Comparison of ENCODE assay signal across 9 cellular contexts in the genomic region with DNA sequence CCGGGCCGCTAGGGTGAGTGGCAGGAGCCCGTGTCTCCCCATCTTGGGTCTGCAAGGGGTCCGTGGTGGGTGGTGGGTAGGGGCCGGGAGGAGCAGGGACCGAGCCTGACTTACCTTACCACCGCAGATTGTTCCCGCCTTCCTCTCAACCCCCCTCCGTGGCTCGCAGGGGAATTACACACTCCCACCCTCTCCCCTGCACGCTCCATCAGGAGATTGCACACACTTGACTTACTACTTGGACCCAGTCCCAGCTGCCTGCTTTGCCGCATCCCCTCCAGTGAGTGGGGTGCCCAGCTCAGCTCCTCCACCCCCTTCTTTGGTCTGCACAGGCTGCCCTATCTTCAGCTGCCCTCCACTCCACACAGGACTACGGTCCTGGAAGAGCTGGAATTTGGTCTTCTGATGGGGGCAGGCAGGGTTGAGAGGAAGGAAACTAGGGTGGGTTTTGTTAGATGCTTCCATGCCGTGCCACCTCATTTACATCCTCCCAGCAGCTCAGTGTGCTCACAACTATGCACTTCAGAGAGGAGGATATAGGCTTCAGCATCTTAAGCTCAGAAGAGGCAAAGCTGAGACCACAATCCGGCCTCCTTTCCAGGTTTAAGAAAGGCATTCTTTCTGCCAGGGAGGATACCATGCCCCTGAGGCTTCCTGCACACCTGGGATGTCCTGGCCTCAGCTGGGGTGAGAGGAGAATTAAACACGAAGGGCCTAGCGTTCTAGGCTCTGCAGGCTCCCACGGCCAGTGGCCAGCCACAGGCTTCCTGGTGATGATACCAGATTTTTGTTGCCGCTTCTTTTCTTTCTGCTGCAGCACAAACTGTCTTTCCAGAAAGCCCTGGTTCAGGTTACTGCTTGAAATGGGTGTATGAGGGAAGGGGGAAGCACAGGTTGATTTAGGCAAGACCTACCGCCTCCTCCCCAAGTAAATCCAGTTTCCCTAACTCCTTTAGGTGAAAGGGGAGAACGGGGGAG. TPM values are rescaled to one million over a fixed set of nuclear protein-coding genes. Genes with fewer than 3 reads are reported as not detected.
DNase-seq lines count a peak whose midpoint lies in the region; ATAC-seq, FAIRE-seq and TF ChIP-seq lines count a peak whose summit lies in the region.
"Had no signal": no experiment of that assay in that cellular context is flagged by ENCODE, and none has a peak within 500 bp of the region (broad histone marks: within the 10 kb centered on the region; RNA-seq: fewer than 3 reads in every experiment).

No MANE protein-coding gene starts in this region.

- H3K79me2 ChIP-seq in keratinocyte (ENCODE audit: control insufficient read depth, insufficient read depth, low read length), result no peaks in the 10 kb centered on the region

- H3K4me3 ChIP-seq in keratinocyte (ENCODE audit: control insufficient read depth in 2 of 3, extremely low read depth in 1 of 3, insufficient read depth in 2 of 3, low read depth in 1 of 3, low read length in 3 of 3) (peak overlapping the region in 2 of 3 experiments; percentile 3 to 51), thymus (ENCODE audit: low read length) (peak overlapping the region; percentile 75), foreskin fibroblast (ENCODE audit: low read depth in 1 of 2, low read length in 2 of 2) (peak overlapping the region in 1 of 2 donors; percentile 59)

- DNase-seq in activated CD8-positive, alpha-beta memory T cell treated with anti-CD3 and anti-CD28 coated beads, Interleukin-2, amount 10 ng/mL, durations not matched to agents 7 days and 5 days, result no peak
- DNase-seq in activated CD8-positive, alpha-beta memory T cell treated with anti-CD3 and anti-CD28 coated beads, Interleukin-2, amount 50 U/mL, for 4 hours, result no peak
- no peak for DNase-seq in activated T-cell treated with anti-CD3 and anti-CD28 coated beads, Interleukin-2, amount 50 U/mL, for 24 hours
- DNase-seq in keratinocyte (ENCODE audit: low read depth, low spot score) (no peak), SKM-1 treated with dmso at 0.1 percent for 144 hours (lab: John Stamatoyannopoulos, UW; ENCODE audit: unreplicated experiment) (no peak), foreskin fibroblast (no peak), NCI-H774 (lab: John Stamatoyannopoulos, UW) (no peak)

- dilution Hi-C loops in keratinocyte (cut with MboI; ENCODE audit: extremely low pct_ligation_motif_present, low sequenced_read_pairs), result no loop called here

- peak overlapping the region; percentile 68 for H3K4me3 Mint-ChIP-seq in activated CD8-positive, alpha-beta memory T cell treated with anti-CD3 and anti-CD28 coated beads, Interleukin-2, amount 10 ng/mL, durations not matched to agents 7 days and 5 days
- H3K4me3 Mint-ChIP-seq in activated T-cell treated with anti-CD3 and anti-CD28 coated beads, Interleukin-2, amount 50 U/mL, for 24 hours, result peak overlapping the region; percentile 77

- WGBS in thymus, result 47% methylated on average over 21 of the region's 21 CpGs

- TF ChIP-seq CTCF in keratinocyte (optimal IDR thresholded peaks at IDR 0.05 in 1 of 3, IDR thresholded peaks at IDR 0.05 in 1 of 3, conservative IDR thresholded peaks at IDR 0.05 in 1 of 3; ENCODE audit: extremely low read depth in 1 of 3, insufficient read depth in 2 of 3, low read length in 3 of 3) (no peak), foreskin fibroblast (IDR thresholded peaks at IDR 0.05; ENCODE audit: low read depth, low read length) (no peak)

- CTCF ChIA-PET in activated CD8-positive, alpha-beta memory T cell treated with anti-CD3 and anti-CD28 coated beads, Interleukin-2, amount 10 ng/mL, durations not matched to agents 7 days and 5 days (lab: Charles Lee), result interaction anchor here (1.1 to 18.2 kb wide), 9 partner anchors 10 to 284 kb away, joined by 3 to 415 read pairs (median 31); partner anchors contain the start of genes LAMTOR5 and RBM15

- peak overlapping the region; percentile 49 for H3K27ac Mint-ChIP-seq in activated CD8-positive, alpha-beta memory T cell treated with anti-CD3 and anti-CD28 coated beads, Interleukin-2, amount 10 ng/mL, durations not matched to agents 7 days and 5 days
- peak overlapping the region; percentile 69 for H3K27ac Mint-ChIP-seq in activated T-cell treated with anti-CD3 and anti-CD28 coated beads, Interleukin-2, amount 50 U/mL, for 24 hours

- H3K9me1 ChIP-seq in keratinocyte (ENCODE audit: control insufficient read depth, extremely low read depth, insufficient read depth, low read length), result no peaks in the 10 kb centered on the region

- H3K27ac ChIP-seq in keratinocyte (ENCODE audit: control insufficient read depth, insufficient read depth, low read length), result no peak overlapping the region
- H3K27ac ChIP-seq in thymus (ENCODE audit: low read depth), result no peak overlapping the region
- H3K27ac ChIP-seq: KMS-11 had no signal

- H4K20me1 ChIP-seq in keratinocyte (ENCODE audit: control insufficient read depth, extremely low read depth, insufficient read depth, low read length), result no peaks in the 10 kb centered on the region

- peaks cover 57% of the 10 kb centered on the region for H3K4me1 Mint-ChIP-seq in activated CD8-positive, alpha-beta memory T cell treated with anti-CD3 and anti-CD28 coated beads, Interleukin-2, amount 10 ng/mL, durations not matched to agents 7 days and 5 days
- peaks cover 74% of the 10 kb centered on the region for H3K4me1 Mint-ChIP-seq in activated T-cell treated with anti-CD3 and anti-CD28 coated beads, Interleukin-2, amount 50 U/mL, for 24 hours (ENCODE audit: low read depth)

- H3K36me3 ChIP-seq in keratinocyte (ENCODE audit: control insufficient read depth in 2 of 2, extremely low read depth in 1 of 2, insufficient read depth in 2 of 2, low read length in 2 of 2) (no peaks in the 10 kb centered on the region), thymus (ENCODE audit: control insufficient read depth, insufficient read depth) (no peaks in the 10 kb centered on the region)

- peak overlapping the region; percentile 12 for H3K4me2 ChIP-seq in keratinocyte (ENCODE audit: control insufficient read depth, extremely low read depth, insufficient read depth, low read depth, low read length)
- H3K4me2 ChIP-seq: KMS-11 had no signal

- H2AFZ ChIP-seq in keratinocyte (ENCODE audit: control insufficient read depth, low read length), result no peak overlapping the region

- H3K27me3 ChIP-seq in keratinocyte (ENCODE audit: control insufficient read depth, extremely low read depth, insufficient read depth, low read length), result no peaks in the 10 kb centered on the region
- peaks cover 16% of the 10 kb centered on the region for H3K27me3 ChIP-seq in thymus (ENCODE audit: control insufficient read depth, insufficient read depth)

- FAIRE-seq in keratinocyte (lab: Jason Lieb, UNC), result no peak

- H3K36me3 Mint-ChIP-seq in activated CD8-positive, alpha-beta memory T cell treated with anti-CD3 and anti-CD28 coated beads, Interleukin-2, amount 10 ng/mL, durations not matched to agents 7 days and 5 days, result peaks cover 3% of the 10 kb centered on the region
- peaks cover 15% of the 10 kb centered on the region for H3K36me3 Mint-ChIP-seq in activated T-cell treated with anti-CD3 and anti-CD28 coated beads, Interleukin-2, amount 50 U/mL, for 24 hours (ENCODE audit: low read depth)

- ATAC-seq in activated CD8-positive, alpha-beta memory T cell treated with anti-CD3 and anti-CD28 coated beads, Interleukin-2, amount 10 ng/mL, durations not matched to agents 7 days and 5 days, result no peak

- peaks cover 13% of the 10 kb centered on the region for H3K27me3 Mint-ChIP-seq in activated CD8-positive, alpha-beta memory T cell treated with anti-CD3 and anti-CD28 coated beads, Interleukin-2, amount 10 ng/mL, durations not matched to agents 7 days and 5 days
- peaks cover 3% of the 10 kb centered on the region for H3K27me3 Mint-ChIP-seq in activated T-cell treated with anti-CD3 and anti-CD28 coated beads, Interleukin-2, amount 50 U/mL, for 24 hours

- H3K9me3 ChIP-seq in keratinocyte (ENCODE audit: control insufficient read depth, low read depth, low read length) (no peaks in the 10 kb centered on the region), thymus (ENCODE audit: control insufficient read depth) (no peaks in the 10 kb centered on the region)

- H3K4me1 ChIP-seq in keratinocyte (ENCODE audit: control insufficient read depth, extremely low read depth, insufficient read depth, low read length), result peaks cover 10% of the 10 kb centered on the region
- peaks cover 13% of the 10 kb centered on the region for H3K4me1 ChIP-seq in thymus (ENCODE audit: control insufficient read depth, insufficient read depth, low read length)

- no peaks in the 10 kb centered on the region for H3K9me3 Mint-ChIP-seq in activated CD8-positive, alpha-beta memory T cell treated with anti-CD3 and anti-CD28 coated beads, Interleukin-2, amount 10 ng/mL, durations not matched to agents 7 days and 5 days (ENCODE audit: low read depth)
- no peaks in the 10 kb centered on the region for H3K9me3 Mint-ChIP-seq in activated T-cell treated with anti-CD3 and anti-CD28 coated beads, Interleukin-2, amount 50 U/mL, for 24 hours

- H3K9ac ChIP-seq in keratinocyte (ENCODE audit: control insufficient read depth, extremely low read depth, insufficient read depth, low read length), result no peak overlapping the region
- H3K9ac ChIP-seq: KMS-11 had no signal

RNA-seq across cellular contexts. Expression of gene KCNC4, which starts 2.3 kb away (rescaled TPM):
- 1 to 10 TPM; 4.8 to 9.6 TPM for total RNA-seq in activated CD8-positive, alpha-beta memory T cell treated with anti-CD3 and anti-CD28 coated beads, Interleukin-2, amount 10 ng/mL, durations not matched to agents 7 days and 5 days
- 1.3 to 2.8 TPM (median 2.2 TPM) in 3 replicates for polyA plus RNA-seq in keratinocyte
- polyA plus RNA-seq in keratinocyte (2011; ENCODE audit: low read depth), result 1.2 TPM
- polyA plus RNA-seq in keratinocyte (2011; cell fraction: cytosol; rRNA removed), result 1.8 and 2.4 TPM in 2 replicates
- 7.5 and 8.0 TPM in 2 replicates for polyA plus RNA-seq in keratinocyte (2011; cell fraction: nucleus; rRNA removed)
- 1.8 and 4.9 TPM in 2 replicates for polyA plus RNA-seq in keratinocyte (2012; ENCODE audit: low replicate concordance)
- polyA minus RNA-seq in keratinocyte, result 3.7 to 11.0 TPM (median 4.6 TPM) in 3 replicates
- polyA minus RNA-seq in keratinocyte (2011; cell fraction: cytosol; rRNA and poly(A)+ RNA removed), result 4.4 TPM
- polyA minus RNA-seq in keratinocyte (2011; cell fraction: nucleus; rRNA and poly(A)+ RNA removed), result 4.9 and 5.7 TPM in 2 replicates
- 4.0 TPM for polyA plus RNA-seq in thymus
